8 cellular contexts compared by ENCODE assay signal in genomic region chr3:111761309-111761795, GRCh38.
DNase-seq lines count a peak whose midpoint lies in the region; ATAC-seq and TF ChIP-seq lines count a peak whose summit lies in the region.

No MANE protein-coding gene starts in this region.

- no peaks in the 10 kb centered on the region for H3K36me3 Mint-ChIP-seq in memory B cell

- H3K9me2 ChIP-seq in GM23248 (ENCODE audit: insufficient read depth): no peaks in the 10 kb centered on the region

- intact Hi-C loops in ovary (cut with DNase I): no loop called here

- 17% methylated on average over 4 of the region's 4 CpGs for WGBS in GM23248 (ENCODE audit: low coverage in 1 of 2, low lambda C conversion rate in 2 of 2, missing lambda C conversion rate in 2 of 2), 2 experiments
- WGBS in ovary, 3 donors: 63 to 81% (median 75%) methylated on average over 4 of the region's 4 CpGs

- CTCF ChIA-PET in AG04449 (lab: Yijun Ruan, JAX): interaction anchor here (0.6 to 1.7 kb wide), 10 partner anchors 10 to 207 kb away, joined by 3 to 9 read pairs (median 4); no protein-coding TSS in a partner anchor

- H3K9me3 ChIP-seq in GM23248 (ENCODE audit: low read depth) (no peaks in the 10 kb centered on the region), ovary (no peaks in the 10 kb centered on the region)

- no peak for TF ChIP-seq EP300 in ovary (IDR thresholded peaks at IDR 0.05)

- H3K9me3 Mint-ChIP-seq in memory B cell: no peaks in the 10 kb centered on the region

- H4K20me1 ChIP-seq in GM23248 (ENCODE audit: insufficient read depth): no peaks in the 10 kb centered on the region

- H3K4me2 ChIP-seq in GM23248 (ENCODE audit: unreplicated experiment): peak overlapping the region; percentile 61

- H3K4me3 ChIP-seq in AG04449 (ENCODE audit: low read depth, low read length) (no peak overlapping the region), GM23248 (no peak overlapping the region), ovary (no peak overlapping the region)

- no peaks in the 10 kb centered on the region for H3K27me3 ChIP-seq in GM23248 (replicated peaks; ENCODE audit: insufficient read depth)
- no peaks in the 10 kb centered on the region for H3K27me3 ChIP-seq in ovary

- H2AFZ ChIP-seq in GM23248: peak overlapping the region; percentile 61

- H3K36me3 ChIP-seq in GM23248 (ENCODE audit: low read depth) (no peaks in the 10 kb centered on the region), ovary (no peaks in the 10 kb centered on the region)

- ATAC-seq in memory B cell (ENCODE audit: low read depth) (peak; percentile 22), HG02642 (IDR thresholded peaks at IDR 0.05; ENCODE audit: poor library complexity, unreplicated experiment) (no peak)

- H3K4me3 Mint-ChIP-seq in memory B cell: no peak overlapping the region

- H3K4me1 Mint-ChIP-seq in memory B cell: no peaks in the 10 kb centered on the region

- POLR2A ChIA-PET in AG04449 (lab: Yijun Ruan, JAX): interaction anchor here (0.7 to 1.7 kb wide), 4 partner anchors 9 to 947 kb away, joined by 3 to 10 read pairs (median 5); no protein-coding TSS in a partner anchor

- TF ChIP-seq CTCF in AG04449 (IDR thresholded peaks at IDR 0.05; ENCODE audit: insufficient read depth, low read length, missing control alignments) (no peak), ovary (IDR thresholded peaks at IDR 0.05) (no peak)

- H3K4me1 ChIP-seq in GM23248 (ENCODE audit: insufficient read depth) (peaks cover 58% of the 10 kb centered on the region), ovary (ENCODE audit: insufficient read depth) (no peaks in the 10 kb centered on the region)

- H3K9ac ChIP-seq in GM23248: peak overlapping the region; percentile 20

- DNase-seq in AG04449 (ENCODE audit: low read depth, low spot score) (peak; percentile 67), GM23248 (peak; percentile 84), astrocyte of the hippocampus (ENCODE audit: low read depth, low spot score) (peak; percentile 57), memory B cell (ENCODE audit: low spot score in 2 of 2) (no peak), ovary (no peak), hippocampal formation (lab: John Stamatoyannopoulos, UW) (no peak)
- no peak for DNase-seq in activated naive CD4-positive, alpha-beta T cell (lab: John Stamatoyannopoulos, UW)

- H3F3A ChIP-seq in GM23248 (ENCODE audit: insufficient read depth): peaks cover 46% of the 10 kb centered on the region

- in situ Hi-C loops in GM23248 (cut with MboI): no loop called here

- no peak overlapping the region for H3K27ac Mint-ChIP-seq in memory B cell

- TF ChIP-seq POLR2A in ovary (IDR thresholded peaks at IDR 0.05): no peak

- H3K27me3 Mint-ChIP-seq in memory B cell: peaks cover 4% of the 10 kb centered on the region

- H3K27ac ChIP-seq in GM23248: peak overlapping the region; percentile 57
- H3K27ac ChIP-seq in ovary: no peak overlapping the region

- no peaks in the 10 kb centered on the region for H3K79me2 ChIP-seq in GM23248 (ENCODE audit: insufficient read depth)

Comparison
In these comparisons a context has a peak if more than half of its experiments do, and no peak if none do; other contexts are left out.
1. DNase-seq: peak in AG04449 (single experiment), GM23248 (single experiment) and astrocyte of the hippocampus (single experiment); none in memory B cell (0 of 2), ovary (0 of 5), activated naive CD4-positive, alpha-beta T cell (0 of 4) and hippocampal formation (0 of 2).